17 cellular contexts compared by ENCODE assay signal in genomic region chr3:48688737-48689075, GRCh38.
"Had no signal": no experiment of that assay in that cellular context is flagged by ENCODE, and none has a peak within 500 bp of the region (broad histone marks: within the 10 kb centered on the region; RNA-seq: fewer than 3 reads in every experiment).

No MANE protein-coding gene starts in this region.

- H3K27ac ChIP-seq: foreskin keratinocyte, lower lobe of right lung, parathyroid adenoma, spleen, testis had no signal

- DNase-seq: effector CD4-positive, alpha-beta T cell; foreskin keratinocyte; immature natural killer cell; left cardiac atrium; left ventricle myocardium inferior; lower lobe of right lung; midbrain; spleen; stimulated activated CD4-positive, alpha-beta T cell treated with anti-CD3 and anti-CD28 coated beads, Interleukin-2, amount 100 ng/mL, for 24 hours; stimulated activated CD4-positive, alpha-beta T cell treated with anti-CD3 and anti-CD28 coated beads, Interleukin-4, amount 100 ng/mL, for 4 hours; stimulated activated naive B cell treated with anti-CD40 and anti-IgM and Interleukin-4, amounts not matched to agents 10 μg/mL and 1 μg/mL and 100 μg/mL, for 72 hours; stimulated activated naive CD8-positive, alpha-beta T cell treated with anti-CD3 and anti-CD28 coated beads, Interleukin-15, amount 100 ng/mL, for 72 hours; testis had no signal

- ATAC-seq: foreskin keratinocyte; left cardiac atrium; lower lobe of right lung; sciatic nerve; stimulated activated naive B cell treated with anti-CD40 and anti-IgM and Interleukin-4, amounts not matched to agents 10 μg/mL and 1 μg/mL and 100 μg/mL, for 72 hours; stimulated activated naive CD8-positive, alpha-beta T cell treated with anti-CD3 and anti-CD28 coated beads, Interleukin-15, amount 100 ng/mL, for 72 hours had no signal

- H3K27me3 ChIP-seq: foreskin keratinocyte, spleen, testis, tibial nerve had no signal

- H3K9me3 ChIP-seq: left ventricle myocardium inferior, lower lobe of right lung, spleen, testis, tibial nerve had no signal

- H3K4me3 ChIP-seq: coronary artery, left ventricle myocardium inferior, lower lobe of right lung, spleen, testis, tibial nerve had no signal
